In genomic region chr12:117417004-117417403, GRCh38 we compare ENCODE assay signal across 9 cellular contexts. TPM values are rescaled to one million over a fixed set of nuclear protein-coding genes. Genes with fewer than 3 reads are reported as not detected.
"Had no signal": no experiment of that assay in that cellular context is flagged by ENCODE, and none has a peak within 500 bp of the region (broad histone marks: within the 10 kb centered on the region; RNA-seq: fewer than 3 reads in every experiment).

No MANE protein-coding gene starts in this region.

- H3K27ac ChIP-seq: GM23248 had no signal

- H3K9me3 ChIP-seq: HAP-1 had no signal

- DNase-seq: GM23248, GOT3, H7, HFFc6 had no signal

- H3K4me3 ChIP-seq: GM23248, HAP-1 had no signal

- ATAC-seq: HCT116 had no signal

- H3K9ac ChIP-seq: GM23248 had no signal

- H3K4me1 ChIP-seq: HAP-1 had no signal

- H3K36me3 ChIP-seq: HAP-1 had no signal

- H2AFZ ChIP-seq: GM23248 had no signal

RNA-seq across cellular contexts. Expression of gene NOS1, which starts 55.6 kb away (rescaled TPM):
- total RNA-seq: GM23248, H4, HFFc6, HT-29 had no signal
- polyA plus RNA-seq: GM23248, IgD-negative memory B cell had no signal
